Comparison of ENCODE assay signal across 18 cellular contexts in genomic region chr13:51945149-51945548, GRCh38.
DNase-seq lines count a peak whose midpoint lies in the region; ATAC-seq, FAIRE-seq and TF ChIP-seq lines count a peak whose summit lies in the region.
"Had no signal": no experiment of that assay in that cellular context is flagged by ENCODE, and none has a peak within 500 bp of the region (broad histone marks: within the 10 kb centered on the region; RNA-seq: fewer than 3 reads in every experiment).

No MANE protein-coding gene starts in this region.

- RAD21 ChIA-PET in GM12878 (lab: Charles Lee; ENCODE audit: unreplicated experiment): interaction anchor here (1.6 kb wide), 1 partner anchor 12 kb away, joined by 11 read pairs; no protein-coding TSS in a partner anchor

- H3K4me1 ChIP-seq in GM12878 (ENCODE audit: control insufficient read depth, insufficient read depth, low read length): peaks cover 14% of the 10 kb centered on the region; the same call in 1 of the 2 replicates
- H3K4me1 ChIP-seq in pancreas: no peaks in the 10 kb centered on the region
- no peaks in the 10 kb centered on the region for H3K4me1 ChIP-seq in OCI-LY7 (ENCODE audit: insufficient read depth, low read length, poor library complexity, severe bottlenecking)
- H3K4me1 ChIP-seq: BE2C had no signal

- no peaks in the 10 kb centered on the region for H3K9me2 ChIP-seq in OCI-LY7 (ENCODE audit: insufficient read depth, low read length)

- H3K27ac ChIP-seq in GM12878 (ENCODE audit: control insufficient read depth, insufficient read depth) (no peak overlapping the region), pancreas (no peak overlapping the region), OCI-LY7 (ENCODE audit: low read depth, low read length, poor library complexity, severe bottlenecking) (no peak overlapping the region)

- intact Hi-C loops in GM12878 (cut with micrococcal nuclease; ENCODE audit: unreplicated experiment): no loop called here
- intact Hi-C loops in pancreas (cut with DNase I): no loop called here
- intact Hi-C loops in OCI-LY7 (cut with micrococcal nuclease; ENCODE audit: unreplicated experiment): no loop called here

- FAIRE-seq in GM12878 (lab: Jason Lieb, UNC) (no peak), pancreas (lab: Jason Lieb, UNC) (no peak)

- peak; percentile 56 for ATAC-seq in GM19397 (IDR thresholded peaks at IDR 0.05; ENCODE audit: unreplicated experiment)
- peak; percentile 68 for ATAC-seq in HG03025 (IDR thresholded peaks at IDR 0.05; ENCODE audit: low FRiP score, unreplicated experiment)
- peak; percentile 90 for ATAC-seq in GM12878
- ATAC-seq in pancreas: no peak
- ATAC-seq: activated naive CD4-positive, alpha-beta T cell treated with anti-CD3 and anti-CD28 coated beads, Interleukin-2, amount 50 U/mL, for 72 hours; sciatic nerve had no signal

- H2AFZ ChIP-seq in GM12878 (ENCODE audit: control insufficient read depth, low read depth, low read length) (no peak overlapping the region), OCI-LY7 (ENCODE audit: low read length) (no peak overlapping the region)

- peak overlapping the region; percentile 31; the same call in 1 of the 2 replicates for H3K4me2 ChIP-seq in GM12878 (ENCODE audit: control insufficient read depth, insufficient read depth)
- no peak overlapping the region for H3K4me2 ChIP-seq in OCI-LY7 (ENCODE audit: low read length)

- H3K79me2 ChIP-seq in GM12878 (ENCODE audit: control insufficient read depth, insufficient read depth, low read length) (no peaks in the 10 kb centered on the region), OCI-LY7 (ENCODE audit: insufficient read depth, low read depth, low read length) (no peaks in the 10 kb centered on the region)

- no peak for TF ChIP-seq POLR2A in GM12878 (IDR thresholded peaks at IDR 0.05; ENCODE audit: low read depth, low read length)

- H3K4me3 Mint-ChIP-seq in type B pancreatic cell: no peak overlapping the region
- H3K4me3 Mint-ChIP-seq: neural crest cell had no signal

- no TSS peak for BruUV-seq in GM12878 (replicated peaks; lab: Mats Ljungman, UMichigan)
- no TSS peak for BruUV-seq in OCI-LY7 (replicated peaks; lab: Mats Ljungman, UMichigan)

- H3K27me3 Mint-ChIP-seq in type B pancreatic cell: no peaks in the 10 kb centered on the region

- TF ChIP-seq RAD21 in GM12878 (IDR thresholded peaks at IDR 0.05; ENCODE audit: insufficient read depth, low read depth, low read length): no peak

- H3K27me3 ChIP-seq in GM12878 (replicated peaks in 1 of 2; ENCODE audit: control insufficient read depth in 2 of 2, insufficient read depth in 2 of 2, low read length in 1 of 2) (no peaks in the 10 kb centered on the region; a peak in 1 of 4 replicates), pancreas (no peaks in the 10 kb centered on the region)
- H3K27me3 ChIP-seq: BE2C had no signal

- WGBS in GM12878 (ENCODE audit: insufficient coverage, insufficient replicate concordance, low lambda C conversion rate, missing lambda C conversion rate): 18% methylated on average over 12 of the region's 12 CpGs
- 86% methylated on average over 12 of the region's 12 CpGs for WGBS in pancreas, 2 donors

- H3K36me3 ChIP-seq in GM12878 (ENCODE audit: control insufficient read depth in 2 of 2, insufficient read depth in 2 of 2, low read length in 1 of 2): no peaks in the 10 kb centered on the region
- H3K36me3 ChIP-seq in pancreas: peaks cover 0 to 5% (median 0%) of the 10 kb centered on the region in 3 donors
- H3K36me3 ChIP-seq in OCI-LY7 (ENCODE audit: insufficient read depth, low read length): no peaks in the 10 kb centered on the region
- H3K36me3 ChIP-seq: BE2C had no signal

- SMC1A ChIA-PET in GM12878 (lab: Charles Lee; ENCODE audit: uncharacterized antibody, unreplicated experiment): interaction anchor here (1.0 to 2.0 kb wide), 3 partner anchors 12 to 131 kb away, joined by 3 to 8 read pairs (median 4); no protein-coding TSS in a partner anchor

- H3K9me3 Mint-ChIP-seq in type B pancreatic cell: no peaks in the 10 kb centered on the region
- H3K9me3 Mint-ChIP-seq: neural crest cell had no signal

- H3K36me3 Mint-ChIP-seq in type B pancreatic cell: peaks cover 2% of the 10 kb centered on the region

- H3K27ac Mint-ChIP-seq in type B pancreatic cell: no peak overlapping the region

- no peak for TF ChIP-seq CTCF in GM13977 (IDR thresholded peaks at IDR 0.05; ENCODE audit: extremely low read depth, insufficient read depth, missing control alignments)
- no peak for TF ChIP-seq CTCF in GM12878 (IDR thresholded peaks at IDR 0.05 in 2 of 3, conservative IDR thresholded peaks at IDR 0.05 in 1 of 3; ENCODE audit: control insufficient read depth in 2 of 3, extremely low read depth in 1 of 3, insufficient read depth in 1 of 3, low read depth in 3 of 3, low read length in 3 of 3)
- no peak for TF ChIP-seq CTCF in pancreas (IDR thresholded peaks at IDR 0.05)
- TF ChIP-seq CTCF in OCI-LY7 (conservative IDR thresholded peaks at IDR 0.05; ENCODE audit: low read length): no peak
- TF ChIP-seq CTCF in type B pancreatic cell (conservative IDR thresholded peaks at IDR 0.05): no peak

- TF ChIP-seq EP300 in GM12878 (IDR thresholded peaks at IDR 0.05; ENCODE audit: borderline replicate concordance in 1 of 2, control insufficient read depth in 1 of 2, low read depth in 2 of 2, low read length in 2 of 2): no peak

- in situ Hi-C loops in GM13977 (cut with MboI; ENCODE audit: low pct_unique_long_range_greater_than_20kb, low sequenced_read_pairs, unreplicated experiment): no loop called here
- in situ Hi-C loops in GM12878 (cut with MboI): no loop called here

- CTCF ChIA-PET in GM12878 (lab: Yijun Ruan, JAX) (no interaction called here), OCI-LY7 (lab: Charles Lee; ENCODE audit: unreplicated experiment) (interaction anchor here (0.5 kb wide), 1 partner anchor 48 kb away, joined by 3 read pairs; no protein-coding TSS in a partner anchor)

- DNase-seq in GM13977 (ENCODE audit: low spot score) (peak; percentile 71), GM12878 (ENCODE audit: low read depth, low spot score) (no peak), SW 1271 (lab: John Stamatoyannopoulos, UW) (no peak), pancreas (no peak), OCI-LY7 (ENCODE audit: low spot score) (no peak), type B pancreatic cell (ENCODE audit: extremely low spot score, unreplicated experiment) (no peak)
- DNase-seq: BE2C; DMS53; effector CD8-positive, alpha-beta T cell; Karpas-422; NCI-H1930; Right ventricle myocardium superior; stimulated activated CD4-positive, alpha-beta T cell treated with anti-CD3 and anti-CD28 coated beads, Interleukin-2, amount 100 ng/mL, for 48 hours had no signal

- no peak overlapping the region for H3K9ac ChIP-seq in GM12878 (ENCODE audit: control insufficient read depth, insufficient read depth, low read length)

- H3K4me1 Mint-ChIP-seq in type B pancreatic cell (ENCODE audit: unreplicated experiment): no peaks in the 10 kb centered on the region
- H3K4me1 Mint-ChIP-seq: neural crest cell had no signal

- H3K9me3 ChIP-seq in GM12878 (replicated peaks; ENCODE audit: control insufficient read depth, insufficient read depth, low read length) (no peaks in the 10 kb centered on the region), pancreas (no peaks in the 10 kb centered on the region), OCI-LY7 (ENCODE audit: low read length) (no peaks in the 10 kb centered on the region)
- H3K9me3 ChIP-seq: BE2C had no signal

- H4K20me1 ChIP-seq in GM12878 (ENCODE audit: control insufficient read depth, insufficient read depth): no peaks in the 10 kb centered on the region
- no peaks in the 10 kb centered on the region for H4K20me1 ChIP-seq in OCI-LY7 (ENCODE audit: insufficient read depth, low read length)

- POLR2A ChIA-PET in GM12878 (lab: Charles Lee): interaction anchor here (1.2 kb wide), 1 partner anchor 13 kb away, joined by 6 read pairs; no protein-coding TSS in a partner anchor
- POLR2A ChIA-PET in OCI-LY7 (lab: Charles Lee): no interaction called here

- H3K4me3 ChIP-seq in GM12878 (no peak overlapping the region), pancreas (no peak overlapping the region), OCI-LY7 (ENCODE audit: low read depth, low read length, poor library complexity, severe bottlenecking) (no peak overlapping the region)

TF ChIP-seq in GM12878, 131 proteins besides CTCF, POLR2A, EP300 and RAD21 (continues in another document):
- TF ChIP-seq SRF (IDR thresholded peaks at IDR 0.05; ENCODE audit: low read depth in 2 of 2, low read length in 2 of 2) (no peak), RAD51 (IDR thresholded peaks at IDR 0.05) (no peak), PAX5 (IDR thresholded peaks at IDR 0.05; ENCODE audit: borderline replicate concordance, low read depth, low read length) (no peak), KLF5 (IDR thresholded peaks at IDR 0.05; ENCODE audit: partially characterized antibody) (no peak), SPI1 (IDR thresholded peaks at IDR 0.05; ENCODE audit: borderline replicate concordance, insufficient read depth, low read depth, low read length) (peak; percentile 97), RELA (IDR thresholded peaks at IDR 0.05; ENCODE audit: borderline replicate concordance, partially characterized antibody) (peak; percentile 47), ZNF274 (IDR thresholded peaks at IDR 0.05; ENCODE audit: insufficient read depth, insufficient read length) (no peak), TCF7 (IDR thresholded peaks at IDR 0.05; ENCODE audit: borderline replicate concordance) (no peak), DPF2 (IDR thresholded peaks at IDR 0.05) (peak; percentile 51; the same call in 1 of the 2 replicates), ZNF207 (IDR thresholded peaks at IDR 0.05; ENCODE audit: borderline replicate concordance) (no peak), CHD2 (IDR thresholded peaks at IDR 0.05; ENCODE audit: borderline replicate concordance, low read depth, low read length) (no peak), JUNB (IDR thresholded peaks at IDR 0.05) (no peak), PML (IDR thresholded peaks at IDR 0.05; ENCODE audit: low read length) (no peak), CBX5 (IDR thresholded peaks at IDR 0.05; ENCODE audit: low read depth) (no peak), USF1 (IDR thresholded peaks at IDR 0.05; ENCODE audit: borderline replicate concordance, extremely low read length, insufficient read depth, low read depth, low read length) (no peak), ASH2L (IDR thresholded peaks at IDR 0.05; ENCODE audit: borderline replicate concordance, low read depth) (no peak)

Comparison
In these comparisons a context has a peak if more than half of its experiments do, and no peak if none do; other contexts are left out.
1. ATAC-seq: peak in GM19397 (single experiment), HG03025 (single experiment) and GM12878 (single experiment); none in pancreas (0 of 4).